Comparison of ENCODE assay signal across 2 cellular contexts in the genomic region with DNA sequence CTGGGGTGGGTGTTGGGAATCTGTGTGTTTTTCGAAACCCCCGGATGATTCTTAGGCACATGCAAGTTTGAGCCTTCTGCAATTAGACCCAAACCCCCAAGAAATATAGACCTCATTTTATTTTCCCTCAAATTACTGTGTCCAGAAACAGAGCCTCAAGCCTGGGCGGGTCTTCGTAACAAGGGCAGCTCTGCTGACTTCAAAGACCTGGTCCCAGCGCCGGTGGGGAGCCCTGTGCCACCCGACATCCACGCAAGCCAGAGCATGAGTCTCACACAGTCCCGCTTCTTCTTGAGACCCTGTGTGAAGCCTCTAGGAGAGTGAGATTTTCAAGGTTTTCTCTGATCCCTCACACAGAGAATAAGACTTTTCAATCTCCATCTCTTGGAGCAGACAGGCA.
TF ChIP-seq lines count a peak whose summit lies in the region.

No MANE protein-coding gene starts in this region.

TF ChIP-seq in GM23338, 12 proteins besides CTCF, POLR2A, EP300 and RAD21:
- TF ChIP-seq EZH2 (IDR thresholded peaks at IDR 0.05; ENCODE audit: low read depth, unreplicated experiment) (no peak), EZH2phosphoT487 (IDR thresholded peaks at IDR 0.05; ENCODE audit: unreplicated experiment) (no peak), REST (IDR thresholded peaks at IDR 0.05; ENCODE audit: unreplicated experiment) (no peak), POLR2AphosphoS5 (IDR thresholded peaks at IDR 0.05; ENCODE audit: low read depth) (no peak)
- TF ChIP-seq, protein P1, sequence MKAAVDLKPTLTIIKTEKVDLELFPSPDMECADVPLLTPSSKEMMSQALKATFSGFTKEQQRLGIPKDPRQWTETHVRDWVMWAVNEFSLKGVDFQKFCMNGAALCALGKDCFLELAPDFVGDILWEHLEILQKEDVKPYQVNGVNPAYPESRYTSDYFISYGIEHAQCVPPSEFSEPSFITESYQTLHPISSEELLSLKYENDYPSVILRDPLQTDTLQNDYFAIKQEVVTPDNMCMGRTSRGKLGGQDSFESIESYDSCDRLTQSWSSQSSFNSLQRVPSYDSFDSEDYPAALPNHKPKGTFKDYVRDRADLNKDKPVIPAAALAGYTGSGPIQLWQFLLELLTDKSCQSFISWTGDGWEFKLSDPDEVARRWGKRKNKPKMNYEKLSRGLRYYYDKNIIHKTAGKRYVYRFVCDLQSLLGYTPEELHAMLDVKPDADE (IDR thresholded peaks at IDR 0.05) = no peak
TF ChIP-seq in GM23338: peak in this region for 0.

TF ChIP-seq in H1, 55 proteins besides CTCF, POLR2A, EP300 and RAD21:
- TF ChIP-seq NRF1 (IDR thresholded peaks at IDR 0.05; ENCODE audit: low read depth, low read length) = no peak
- TF ChIP-seq E2F6 (IDR thresholded peaks at IDR 0.05) = 0 out of 2 replicates have a peak, but pooled peaks have one; percentile 16
